16 cellular contexts compared by ENCODE assay signal in the genomic region with DNA sequence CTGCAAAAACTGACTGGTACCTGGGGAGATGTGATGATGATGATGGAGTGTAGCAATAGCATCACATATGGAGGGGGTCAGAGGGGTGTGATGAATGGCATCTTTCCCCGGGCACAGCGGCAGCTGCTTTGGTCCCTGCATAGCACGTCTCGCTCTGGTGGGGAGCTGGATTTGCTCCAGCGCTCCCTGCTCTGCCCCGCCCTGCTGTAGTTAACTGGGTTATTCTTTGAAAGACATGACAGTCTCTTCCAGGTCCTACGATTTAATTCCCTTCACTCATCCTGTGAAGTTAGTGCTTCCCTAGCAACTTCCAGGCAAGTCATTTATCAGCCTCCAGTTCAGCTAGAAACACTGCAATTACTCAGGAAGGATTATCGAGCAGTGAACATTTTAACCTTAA.
A peak's percentile ranks its signal among the peaks of the same experiment; 100 is the strongest.
DNase-seq lines count a peak whose midpoint lies in the region; ATAC-seq lines count a peak whose summit lies in the region.
"Had no signal": no experiment of that assay in that cellular context is flagged by ENCODE, and none has a peak within 500 bp of the region (broad histone marks: within the 10 kb centered on the region; RNA-seq: fewer than 3 reads in every experiment).

No MANE protein-coding gene starts in this region.

- H3K27ac Mint-ChIP-seq in stimulated activated naive CD8-positive, alpha-beta T cell treated with anti-CD3 and anti-CD28 coated beads, Interleukin-15, amount 100 ng/mL, for 72 hours, result no peak overlapping the region
- H3K27ac Mint-ChIP-seq: CD4-positive, CD25-positive, alpha-beta regulatory T cell; HFFc6; IgD-negative memory B cell had no signal

- no peak overlapping the region for H3K4me3 Mint-ChIP-seq in stimulated activated naive CD8-positive, alpha-beta T cell treated with anti-CD3 and anti-CD28 coated beads, Interleukin-15, amount 100 ng/mL, for 72 hours
- H3K4me3 Mint-ChIP-seq: CD4-positive, CD25-positive, alpha-beta regulatory T cell; HFFc6; IgD-negative memory B cell had no signal

- ATAC-seq in stimulated activated naive CD8-positive, alpha-beta T cell treated with anti-CD3 and anti-CD28 coated beads, Interleukin-15, amount 100 ng/mL, for 72 hours, result no peak

- H3K4me1 Mint-ChIP-seq in stimulated activated naive CD8-positive, alpha-beta T cell treated with anti-CD3 and anti-CD28 coated beads, Interleukin-15, amount 100 ng/mL, for 72 hours, result no peaks in the 10 kb centered on the region
- H3K4me1 Mint-ChIP-seq: CD4-positive, CD25-positive, alpha-beta regulatory T cell; IgD-negative memory B cell had no signal

- DNase-seq in NCI-H1694 treated with DMSO at 0.1 percent for 48 hours (lab: John Stamatoyannopoulos, UW) (peak; percentile 25), NCI-H1694 (lab: John Stamatoyannopoulos, UW) (no peak), kidney tubule cell (ENCODE audit: low spot score) (peak; percentile 78), putamen (ENCODE audit: low spot score) (peak; percentile 58), DMS79 treated with DMSO at 0.1 percent for 48 hours (lab: John Stamatoyannopoulos, UW) (no peak)
- DNase-seq in stimulated activated naive CD8-positive, alpha-beta T cell treated with anti-CD3 and anti-CD28 coated beads, Interleukin-15, amount 100 ng/mL, for 72 hours, result no peak
- no peak for DNase-seq in stimulated activated CD4-positive, alpha-beta T cell treated with anti-CD3 and anti-CD28 coated beads, Interleukin-2, amount 100 ng/mL, for 24 hours
- DNase-seq: 8988T; Calu3; CD4-positive, CD25-positive, alpha-beta regulatory T cell; DMS153; DND-41; GDM1; HCEC 1CT; HFFc6 had no signal

- H3K27me3 Mint-ChIP-seq in stimulated activated naive CD8-positive, alpha-beta T cell treated with anti-CD3 and anti-CD28 coated beads, Interleukin-15, amount 100 ng/mL, for 72 hours, result no peaks in the 10 kb centered on the region
- H3K27me3 Mint-ChIP-seq: CD4-positive, CD25-positive, alpha-beta regulatory T cell; IgD-negative memory B cell had no signal

- no peaks in the 10 kb centered on the region for H3K9me3 Mint-ChIP-seq in stimulated activated naive CD8-positive, alpha-beta T cell treated with anti-CD3 and anti-CD28 coated beads, Interleukin-15, amount 100 ng/mL, for 72 hours
- H3K9me3 Mint-ChIP-seq: HFFc6, IgD-negative memory B cell had no signal

Comparison
In these comparisons a context has a peak if more than half of its experiments do, and no peak if none do; other contexts are left out.
1. DNase-seq: peak in NCI-H1694 treated with DMSO at 0.1 percent for 48 hours (single experiment), kidney tubule cell (single experiment) and putamen (single experiment); none in NCI-H1694 (single experiment), DMS79 treated with DMSO at 0.1 percent for 48 hours (single experiment), stimulated activated naive CD8-positive, alpha-beta T cell treated with anti-CD3 and anti-CD28 coated beads, Interleukin-15, amount 100 ng/mL, for 72 hours (0 of 2) and stimulated activated CD4-positive, alpha-beta T cell treated with anti-CD3 and anti-CD28 coated beads, Interleukin-2, amount 100 ng/mL, for 24 hours (0 of 2).